In the genomic region with DNA sequence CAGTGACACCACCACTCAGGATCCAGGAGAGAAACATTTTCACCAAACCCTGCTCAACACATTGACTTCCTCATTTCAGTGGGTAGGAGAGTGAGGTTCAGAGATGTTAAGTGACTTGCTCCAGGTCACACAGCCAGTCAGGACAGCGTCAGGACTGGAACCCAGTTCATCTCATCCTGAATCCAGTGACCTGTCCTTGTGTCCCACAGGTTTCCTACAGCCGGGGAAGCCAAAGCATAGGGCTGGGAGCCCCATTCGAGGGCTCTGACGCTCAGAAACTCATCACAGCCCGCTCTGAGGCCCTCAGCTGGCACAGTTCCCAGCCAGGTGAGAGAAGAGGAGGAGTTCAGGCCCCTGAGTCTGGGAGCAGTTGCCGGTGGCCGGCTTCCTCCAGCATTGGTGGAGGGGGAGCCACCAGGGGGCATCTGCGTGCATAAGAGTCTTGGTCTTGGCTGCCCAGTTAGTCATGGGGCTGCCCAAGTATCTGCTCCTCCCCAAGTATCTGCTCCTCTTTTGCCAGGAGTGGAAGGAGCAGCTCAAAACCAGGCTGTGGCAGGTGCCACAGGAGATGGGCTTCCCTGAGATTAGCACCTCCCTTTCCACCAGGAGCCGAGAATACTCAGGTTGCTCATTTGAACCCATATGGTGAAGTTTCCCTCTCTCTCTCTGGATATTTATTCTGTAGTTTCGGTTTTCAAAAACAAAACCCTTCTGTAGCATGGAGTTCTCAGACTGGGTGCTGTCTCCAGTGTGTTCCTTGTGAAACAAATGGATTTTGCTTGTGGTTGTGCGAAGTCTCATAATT, we compare ENCODE assay signal across 10 cellular contexts. TPM values are rescaled to one million over a fixed set of nuclear protein-coding genes. Genes with fewer than 3 reads are reported as not detected.
DNase-seq lines count a peak whose midpoint lies in the region; ATAC-seq and TF ChIP-seq lines count a peak whose summit lies in the region.
"Had no signal": no experiment of that assay in that cellular context is flagged by ENCODE, and none has a peak within 500 bp of the region (broad histone marks: within the 10 kb centered on the region; RNA-seq: fewer than 3 reads in every experiment).

No MANE protein-coding gene starts in this region.

- no peaks in the 10 kb centered on the region for H3F3A ChIP-seq in GM23248 (ENCODE audit: insufficient read depth)

- peak; percentile 62 for ATAC-seq in body of pancreas
- peak; percentile 71 for ATAC-seq in left colon
- no peak for ATAC-seq in GM19397 (IDR thresholded peaks at IDR 0.05; ENCODE audit: unreplicated experiment)
- ATAC-seq in GM18519 (IDR thresholded peaks at IDR 0.05; ENCODE audit: low FRiP score, unreplicated experiment): no peak

- H3K4me1 ChIP-seq in GM23248 (ENCODE audit: insufficient read depth): no peaks in the 10 kb centered on the region
- no peaks in the 10 kb centered on the region for H3K4me1 ChIP-seq in body of pancreas
- H3K4me1 ChIP-seq in thyroid gland: peaks cover 6 to 12% of the 10 kb centered on the region in 2 donors

- intact Hi-C loops in body of pancreas (cut with DNase I): loop anchor here (5.0 kb wide), 1 partner anchor 71 kb away; no protein-coding TSS in a partner anchor
- intact Hi-C loops in left colon (cut with DNase I, micrococcal nuclease): no loop called here
- intact Hi-C loops in thyroid gland (cut with DNase I): no loop called here

- H3K9me3 ChIP-seq in GM23248 (ENCODE audit: low read depth) (no peaks in the 10 kb centered on the region), body of pancreas (no peaks in the 10 kb centered on the region), thyroid gland (no peaks in the 10 kb centered on the region)

- DNase-seq in DMS53 (lab: John Stamatoyannopoulos, UW) (peak; percentile 84), GM23248 (peak; percentile 79), NCI-H748 treated with DMSO at 0.1 percent for 48 hours (lab: John Stamatoyannopoulos, UW) (peak; percentile 68), body of pancreas (peak; percentile 66 to 85 (median 77)), left colon (peak; percentile 59 to 86), thyroid gland (peak; percentile 80 to 86)
- DNase-seq: left cardiac atrium had no signal

- H3K9me2 ChIP-seq in GM23248 (ENCODE audit: insufficient read depth): no peaks in the 10 kb centered on the region

- H3K27ac ChIP-seq in GM23248 (no peak overlapping the region), body of pancreas (no peak overlapping the region), thyroid gland (no peak overlapping the region)
- H3K27ac ChIP-seq: SK-N-MC had no signal

- H3K79me2 ChIP-seq in GM23248 (ENCODE audit: insufficient read depth): no peaks in the 10 kb centered on the region

- TF ChIP-seq CTCF in body of pancreas (IDR thresholded peaks at IDR 0.05) (peak; percentile 20 to 53 (median 40)), thyroid gland (IDR thresholded peaks at IDR 0.05) (peak in 3 of 6 experiments; percentile 21 to 45 (median 26))

- no peak overlapping the region for H3K9ac ChIP-seq in GM23248

- H3K4me3 ChIP-seq in GM23248 (no peak overlapping the region), body of pancreas (no peak overlapping the region), thyroid gland (replicated peaks in 1 of 3) (no peak overlapping the region)
- H3K4me3 ChIP-seq: SK-N-MC had no signal

- H3K4me2 ChIP-seq in GM23248 (ENCODE audit: unreplicated experiment): no peak overlapping the region

- TF ChIP-seq POLR2A in body of pancreas (IDR thresholded peaks at IDR 0.05): no peak
- no peak for TF ChIP-seq POLR2A in thyroid gland (IDR thresholded peaks at IDR 0.05)

- H2AFZ ChIP-seq in GM23248: no peak overlapping the region

- H3K27me3 ChIP-seq in GM23248 (replicated peaks; ENCODE audit: insufficient read depth) (peaks cover 13% of the 10 kb centered on the region; the same call in 1 of the 2 replicates), body of pancreas (no peaks in the 10 kb centered on the region), thyroid gland (no peaks in the 10 kb centered on the region)

- in situ Hi-C loops in GM23248 (cut with MboI): no loop called here

- WGBS in GM23248 (ENCODE audit: low coverage in 1 of 2, low lambda C conversion rate in 2 of 2, missing lambda C conversion rate in 2 of 2), 2 experiments: 32 to 56% methylated on average over 9 to 11 of the region's 11 CpGs
- WGBS in body of pancreas, 2 donors: 35 to 71% methylated on average over 7 to 11 of the region's 11 CpGs
- WGBS in thyroid gland, 2 donors: 43 to 89% methylated on average over 3 to 11 of the region's 11 CpGs

- H4K20me1 ChIP-seq in GM23248 (ENCODE audit: insufficient read depth): no peaks in the 10 kb centered on the region

- H3K36me3 ChIP-seq in GM23248 (ENCODE audit: low read depth) (no peaks in the 10 kb centered on the region), body of pancreas (replicated peaks in 1 of 2; ENCODE audit: insufficient read depth in 1 of 2, low read depth in 2 of 2) (no peaks in the 10 kb centered on the region), thyroid gland (no peaks in the 10 kb centered on the region)

RNA-seq across cellular contexts. Expression of a gene that starts 56.0 kb away (rescaled TPM):
- not detected in 2 replicates for total RNA-seq in GM23248 (2014; rRNA removed; shearing (Covaris generic))
- polyA plus RNA-seq in GM23248 (2016; fragmentation: Nextera tagmentation; extraction: Ambion mirVana): not detected in 2 replicates
- not detected for total RNA-seq in body of pancreas
- 1 to 10 TPM in 1 of 2 donors, under 1 TPM in 1; 0.79 to 1.4 TPM for total RNA-seq in left colon
- not detected for total RNA-seq in thyroid gland
- total RNA-seq: left cardiac atrium had no signal

Comparison
In these comparisons a context has a peak if more than half of its experiments do, and no peak if none do; other contexts are left out.
1. ATAC-seq: peak in body of pancreas (single experiment) and left colon (single experiment); none in GM19397 (single experiment) and GM18519 (single experiment).
2. Peak in every context shown above with its lines, with median percentiles within 50 percentile points of each other: DNase-seq.